Comparison of ENCODE assay signal across 1 cellular context in genomic region chr19:10115392-10116084, GRCh38.
A peak's percentile ranks its signal among the peaks of the same experiment; 100 is the strongest.
TF ChIP-seq lines count a peak whose summit lies in the region.

No MANE protein-coding gene starts in this region.

TF ChIP-seq in K562, 482 proteins besides CTCF, POLR2A, EP300 and RAD21 (continued from another document):
- TF ChIP-seq FOXP4 (CRISPR knock-in tag; IDR thresholded peaks at IDR 0.05; ENCODE audit: borderline replicate concordance) (peak; percentile 64; the same call in 1 of the 2 replicates), RBM22 (IDR thresholded peaks at IDR 0.05; ENCODE audit: low read depth, low read length, poor library complexity, severe bottlenecking) (peak; percentile 83), FOXA3 (CRISPR knock-in tag; conservative IDR thresholded peaks at IDR 0.05 in 1 of 2, IDR thresholded peaks at IDR 0.05 in 1 of 2) (no peak), NR2C2 (CRISPR knock-in tag; IDR thresholded peaks at IDR 0.05) (0 out of 2 replicates have a peak, but pooled peaks have one; percentile 20), NR2C2 (tag; IDR thresholded peaks at IDR 0.05) (no peak), KDM2B (CRISPR knock-in tag; IDR thresholded peaks at IDR 0.05) (no peak)
